ENCODE assay signal across 23 cellular contexts in the genomic region with DNA sequence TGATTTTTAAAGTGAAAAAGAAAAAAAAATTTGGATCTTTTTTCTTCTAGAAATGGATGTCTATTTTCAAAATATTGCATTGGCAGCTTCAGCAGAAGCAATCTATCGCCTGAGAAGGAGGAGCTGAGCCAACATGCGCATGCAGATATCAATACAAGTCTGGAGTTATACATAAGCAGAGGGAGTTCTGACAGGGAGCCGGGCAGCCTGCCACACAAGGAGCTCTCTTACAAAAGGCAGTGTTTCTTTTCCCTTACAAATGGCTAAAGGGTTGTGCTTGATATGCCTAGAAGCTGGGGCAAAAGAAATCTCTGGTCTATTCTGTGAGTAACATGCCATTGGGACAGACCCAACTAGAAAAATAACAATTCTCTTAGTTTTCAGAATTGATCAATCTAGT.
DNase-seq lines count a peak whose midpoint lies in the region; ATAC-seq, FAIRE-seq and TF ChIP-seq lines count a peak whose summit lies in the region.
"Had no signal": no experiment of that assay in that cellular context is flagged by ENCODE, and none has a peak within 500 bp of the region (broad histone marks: within the 10 kb centered on the region; RNA-seq: fewer than 3 reads in every experiment).

No MANE protein-coding gene starts in this region.

- H3K79me2 ChIP-seq in fibroblast of lung (ENCODE audit: control insufficient read depth, insufficient read depth, low read length) = no peaks in the 10 kb centered on the region

- ATAC-seq in right cardiac atrium (peak in 1 of 2 donors; percentile 72), upper lobe of left lung (ENCODE audit: low FRiP score in 2 of 2) (no peak)
- no peak for ATAC-seq in activated CD4-positive, CD25-positive, alpha-beta regulatory T cell treated with anti-CD3 and anti-CD28 coated beads, Interleukin-2, amount 50 U/mL, for 24 hours
- ATAC-seq: activated CD8-positive, alpha-beta T cell treated with anti-CD3 and anti-CD28 coated beads, Interleukin-2, amount 10 ng/mL, durations not matched to agents 7 days and 5 days; activated naive CD4-positive, alpha-beta T cell treated with anti-CD3 and anti-CD28 coated beads, Interleukin-2, amount 50 U/mL, for 72 hours; heart right ventricle had no signal

- H3K4me3 ChIP-seq in fibroblast of lung (replicated peaks in 1 of 4; ENCODE audit: control extremely low read depth in 1 of 4, insufficient read depth in 1 of 4, low read depth in 3 of 4, low read length in 4 of 4) (no peak overlapping the region), right cardiac atrium (ENCODE audit: low read length) (no peak overlapping the region), stomach (no peak overlapping the region), esophagus muscularis mucosa (no peak overlapping the region), upper lobe of left lung (no peak overlapping the region), kidney (ENCODE audit: low read length in 2 of 2) (no peak overlapping the region)
- H3K4me3 ChIP-seq: heart right ventricle had no signal

- H3K36me3 ChIP-seq in fibroblast of lung (ENCODE audit: control insufficient read depth, insufficient read depth, low read length) = no peaks in the 10 kb centered on the region
- H3K36me3 ChIP-seq in stomach = no peaks in the 10 kb centered on the region
- no peaks in the 10 kb centered on the region for H3K36me3 ChIP-seq in esophagus muscularis mucosa
- no peaks in the 10 kb centered on the region for H3K36me3 ChIP-seq in upper lobe of left lung
- H3K36me3 ChIP-seq in kidney (ENCODE audit: control insufficient read depth in 1 of 2, insufficient read depth in 2 of 2, low read length in 2 of 2) = no peaks in the 10 kb centered on the region
- H3K36me3 ChIP-seq: heart right ventricle had no signal

- H3K4me1 ChIP-seq in fibroblast of lung (ENCODE audit: control insufficient read depth, extremely low read depth, insufficient read depth, low read length) = peaks cover 3% of the 10 kb centered on the region
- H3K4me1 ChIP-seq in right cardiac atrium (ENCODE audit: control insufficient read depth, insufficient read depth, low read length) = no peaks in the 10 kb centered on the region
- peaks cover 0 to 4% (median 0%) of the 10 kb centered on the region in 4 donors for H3K4me1 ChIP-seq in stomach
- H3K4me1 ChIP-seq in esophagus muscularis mucosa = peaks cover 0 to 34% (median 24%) of the 10 kb centered on the region in 4 donors
- H3K4me1 ChIP-seq in upper lobe of left lung = peaks cover 0 to 5% (median 0%) of the 10 kb centered on the region in 4 donors
- no peaks in the 10 kb centered on the region for H3K4me1 ChIP-seq in kidney (ENCODE audit: control insufficient read depth in 1 of 2, insufficient read depth in 1 of 2, low read depth in 1 of 2, low read length in 2 of 2)
- H3K4me1 ChIP-seq: heart right ventricle had no signal

- intact Hi-C loops in right cardiac atrium (cut with DNase I) (no loop called here), stomach (cut with DNase I; ENCODE audit: low total_unique reads) (no loop called here), esophagus muscularis mucosa (cut with DNase I) (no loop called here), kidney (cut with DNase I) (no loop called here)

- WGBS in right cardiac atrium = 61% methylated on average over 3 of the region's 3 CpGs
- 31 to 58% (median 39%) methylated on average over 3 of the region's 3 CpGs for WGBS in stomach, 5 donors
- WGBS in esophagus muscularis mucosa = 31% methylated on average over 3 of the region's 3 CpGs
- 76 to 77% methylated on average over 3 of the region's 3 CpGs for WGBS in upper lobe of left lung, 2 donors

- no peak overlapping the region for H2AFZ ChIP-seq in fibroblast of lung (ENCODE audit: low read length)

- no peak overlapping the region for H3K27ac ChIP-seq in fibroblast of lung (ENCODE audit: insufficient read depth, low read length)
- no peak overlapping the region for H3K27ac ChIP-seq in right cardiac atrium (ENCODE audit: low read length)
- H3K27ac ChIP-seq in stomach = no peak overlapping the region
- no peak overlapping the region for H3K27ac ChIP-seq in esophagus muscularis mucosa (replicated peaks in 1 of 4)
- H3K27ac ChIP-seq in upper lobe of left lung = no peak overlapping the region
- H3K27ac ChIP-seq in kidney (ENCODE audit: low read depth in 2 of 2, low read length in 2 of 2) = no peak overlapping the region
- H3K27ac ChIP-seq: heart right ventricle had no signal

- DNase-seq in SK-MEL-5 (ENCODE audit: low read depth, low spot score) (peak; percentile 19), fibroblast of lung (ENCODE audit: low read depth in 2 of 2) (peak; percentile 33 to 89), right cardiac atrium (peak; percentile 68 to 93 (median 79)), stomach (peak; percentile 87), esophagus muscularis mucosa (ENCODE audit: extremely low spot score) (no peak), upper lobe of left lung (no peak), kidney (no peak)
- DNase-seq: activated CD8-positive, alpha-beta T cell treated with anti-CD3 and anti-CD28 coated beads, Interleukin-2, amount 10 ng/mL, durations not matched to agents 7 days and 5 days; Calu3; dermis blood vessel endothelial cell; KG1; MM.1S; NCI-H1436; NCI-H2081 treated with DMSO at 0.1 percent for 48 hours; NCI-H345; NCI-H774; RPMI8226; SK-N-SH; stimulated activated CD4-positive, alpha-beta T cell treated with anti-CD3 and anti-CD28 coated beads, Interleukin-4, amount 100 ng/mL, for 1 hour had no signal

- H3K9ac ChIP-seq in fibroblast of lung (ENCODE audit: insufficient read depth, low read length) (no peak overlapping the region), kidney (ENCODE audit: low read length in 2 of 2) (no peak overlapping the region)
- H3K9ac ChIP-seq: SK-N-SH had no signal

- H3K27me3 ChIP-seq in fibroblast of lung (ENCODE audit: control insufficient read depth, insufficient read depth, low read length) (no peaks in the 10 kb centered on the region), right cardiac atrium (ENCODE audit: control insufficient read depth, insufficient read depth) (no peaks in the 10 kb centered on the region), stomach (no peaks in the 10 kb centered on the region), esophagus muscularis mucosa (no peaks in the 10 kb centered on the region), upper lobe of left lung (no peaks in the 10 kb centered on the region)
- H3K27me3 ChIP-seq: heart right ventricle had no signal

- no peak for TF ChIP-seq EP300 in stomach (IDR thresholded peaks at IDR 0.05)
- TF ChIP-seq EP300 in esophagus muscularis mucosa (IDR thresholded peaks at IDR 0.05) = no peak
- no peak for TF ChIP-seq EP300 in upper lobe of left lung (IDR thresholded peaks at IDR 0.05)

- H3K9me3 ChIP-seq in fibroblast of lung (ENCODE audit: control insufficient read depth, insufficient read depth, low read depth, low read length) (no peaks in the 10 kb centered on the region), right cardiac atrium (ENCODE audit: control insufficient read depth, low read length) (no peaks in the 10 kb centered on the region), stomach (no peaks in the 10 kb centered on the region), esophagus muscularis mucosa (no peaks in the 10 kb centered on the region), upper lobe of left lung (no peaks in the 10 kb centered on the region), kidney (ENCODE audit: control insufficient read depth in 1 of 2, low read length in 2 of 2) (no peaks in the 10 kb centered on the region)
- H3K9me3 ChIP-seq: heart right ventricle, SK-N-SH had no signal

- H3K4me2 ChIP-seq in fibroblast of lung (ENCODE audit: extremely low read depth, insufficient read depth, low read length) = no peak overlapping the region
- H3K4me2 ChIP-seq: SK-N-SH had no signal

- in situ Hi-C loops in SK-MEL-5 (cut with HindIII; ENCODE audit: low pct_unique_long_range_greater_than_20kb, low sequenced_read_pairs) = no loop called here

- no peaks in the 10 kb centered on the region for H4K20me1 ChIP-seq in fibroblast of lung (ENCODE audit: control insufficient read depth, extremely low read depth, insufficient read depth, low read length)

- no peak for TF ChIP-seq POLR2A in stomach (IDR thresholded peaks at IDR 0.05)
- TF ChIP-seq POLR2A in esophagus muscularis mucosa (IDR thresholded peaks at IDR 0.05; ENCODE audit: low read depth) = no peak
- TF ChIP-seq POLR2A in upper lobe of left lung (IDR thresholded peaks at IDR 0.05) = no peak

- TF ChIP-seq CTCF in fibroblast of lung (conservative IDR thresholded peaks at IDR 0.05 in 1 of 2, IDR thresholded peaks at IDR 0.05 in 1 of 2; ENCODE audit: low read depth in 1 of 2, low read length in 2 of 2) (no peak), stomach (IDR thresholded peaks at IDR 0.05) (no peak), esophagus muscularis mucosa (IDR thresholded peaks at IDR 0.05) (no peak), upper lobe of left lung (IDR thresholded peaks at IDR 0.05) (no peak), kidney (IDR thresholded peaks at IDR 0.05; ENCODE audit: borderline replicate concordance, extremely low read depth, insufficient read depth) (no peak)

- no peak for FAIRE-seq in kidney (lab: Jason Lieb, UNC)
- FAIRE-seq: endometrium had no signal

Comparison
In these comparisons a context has a peak if more than half of its experiments do, and no peak if none do; other contexts are left out.
1. DNase-seq: peak in SK-MEL-5 (single experiment), fibroblast of lung (2 of 2), right cardiac atrium (3 of 3) and stomach (single experiment); none in esophagus muscularis mucosa (single experiment), upper lobe of left lung (0 of 2) and kidney (single experiment).